In genomic region chr3:11085078-11085840, GRCh38 we compare ENCODE assay signal across 1 cellular context.
A peak's percentile ranks its signal among the peaks of the same experiment; 100 is the strongest.
TF ChIP-seq lines count a peak whose summit lies in the region.

No MANE protein-coding gene starts in this region.

TF ChIP-seq in IMR-90, 13 proteins besides CTCF, POLR2A, EP300 and RAD21:
- TF ChIP-seq MAFK (IDR thresholded peaks at IDR 0.05; ENCODE audit: low read depth, low read length) (peak; percentile 30; the same call in 1 of the 2 replicates), CHD1 (IDR thresholded peaks at IDR 0.05; ENCODE audit: low read depth, low read length) (no peak)
